ENCODE assay signal across 8 cellular contexts in the genomic region with DNA sequence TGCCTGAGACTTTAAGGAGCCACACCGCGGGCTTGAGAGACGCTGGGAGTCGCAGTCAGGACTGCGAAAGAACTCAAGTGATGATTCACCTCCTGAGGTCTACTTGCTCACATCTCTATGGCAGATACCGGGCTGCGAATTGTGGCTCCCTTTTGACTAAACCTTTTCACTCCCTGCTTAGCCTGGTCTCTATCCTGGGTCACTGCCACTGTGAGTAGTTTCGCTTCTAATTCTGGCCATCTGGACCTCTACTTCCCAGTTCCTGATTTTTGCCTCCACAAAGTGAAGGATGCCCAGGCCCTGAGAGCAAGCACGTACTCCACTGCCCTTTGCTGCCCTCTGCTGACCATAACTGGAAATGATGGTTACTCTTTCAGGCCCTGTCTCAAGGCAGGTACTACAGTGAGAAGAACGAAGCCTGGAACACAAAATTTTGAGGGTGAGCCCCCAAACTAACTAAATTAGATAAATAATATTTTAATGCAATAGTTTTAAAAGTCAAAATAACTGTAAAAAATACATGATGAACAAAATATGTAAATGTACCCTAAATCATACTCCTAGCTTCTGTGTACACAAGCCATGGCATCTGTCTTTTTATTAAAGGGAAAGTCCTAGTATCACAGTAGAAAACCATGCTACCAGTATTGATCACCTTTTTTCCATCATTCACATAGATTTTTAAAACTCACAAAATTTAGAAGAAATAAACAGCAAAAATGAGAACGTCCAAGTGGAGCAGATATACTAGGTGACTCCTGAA.
DNase-seq lines count a peak whose midpoint lies in the region; ATAC-seq lines count a peak whose summit lies in the region.

No MANE protein-coding gene starts in this region.

- H3K9ac ChIP-seq in NT2/D1 (ENCODE audit: insufficient read length, low read depth) (no peak overlapping the region), mucosa of stomach (ENCODE audit: low read length) (peak overlapping the region; percentile 6)

- H3K27me3 ChIP-seq in NT2/D1 (ENCODE audit: insufficient read depth, insufficient read length) (no peaks in the 10 kb centered on the region), mucosa of stomach (ENCODE audit: control insufficient read depth, insufficient read depth, low read length) (no peaks in the 10 kb centered on the region)

- peak; percentile 93 for ATAC-seq in GM19452 (IDR thresholded peaks at IDR 0.05; ENCODE audit: unreplicated experiment)
- peak; percentile 90 for ATAC-seq in HG03521 (IDR thresholded peaks at IDR 0.05; ENCODE audit: unreplicated experiment)

- H3K4me1 ChIP-seq in NT2/D1 (ENCODE audit: insufficient read depth, insufficient read length) (no peaks in the 10 kb centered on the region), mucosa of stomach (ENCODE audit: control insufficient read depth, insufficient read depth, low read length) (no peaks in the 10 kb centered on the region)

- H3K4me3 ChIP-seq in NT2/D1 (ENCODE audit: insufficient read length, low read depth) (no peak overlapping the region), mucosa of stomach (ENCODE audit: low read length) (no peak overlapping the region)

- H3K9me3 ChIP-seq in NT2/D1 (ENCODE audit: insufficient read depth, low read length) (no peaks in the 10 kb centered on the region), mucosa of stomach (ENCODE audit: control insufficient read depth, low read length) (no peaks in the 10 kb centered on the region)

- H3K36me3 ChIP-seq in NT2/D1 (ENCODE audit: insufficient read depth, insufficient read length, low read length) (no peaks in the 10 kb centered on the region), mucosa of stomach (ENCODE audit: control insufficient read depth, insufficient read depth, low read length) (no peaks in the 10 kb centered on the region)

- peak; percentile 54 for DNase-seq in COR-L47 (lab: John Stamatoyannopoulos, UW)
- DNase-seq in NT2/D1 (ENCODE audit: low read depth, low spot score) = peak; percentile 46
- DNase-seq in activated CD8-positive, alpha-beta memory T cell treated with anti-CD3 and anti-CD28 coated beads, Interleukin-2, amount 50 U/mL, for 4 hours = peak; percentile 67
- DNase-seq in epidermal melanocyte (ENCODE audit: insufficient read length, low spot score) = peak; percentile 61
- peak; percentile 15 to 60 for DNase-seq in stimulated activated CD8-positive, alpha-beta memory T cell treated with anti-CD3 and anti-CD28 coated beads, Interleukin-4, amount 100 ng/mL, for 4 hours (ENCODE audit: low read depth in 2 of 2, low spot score in 1 of 2)
